29 cellular contexts compared by ENCODE assay signal in the genomic region with DNA sequence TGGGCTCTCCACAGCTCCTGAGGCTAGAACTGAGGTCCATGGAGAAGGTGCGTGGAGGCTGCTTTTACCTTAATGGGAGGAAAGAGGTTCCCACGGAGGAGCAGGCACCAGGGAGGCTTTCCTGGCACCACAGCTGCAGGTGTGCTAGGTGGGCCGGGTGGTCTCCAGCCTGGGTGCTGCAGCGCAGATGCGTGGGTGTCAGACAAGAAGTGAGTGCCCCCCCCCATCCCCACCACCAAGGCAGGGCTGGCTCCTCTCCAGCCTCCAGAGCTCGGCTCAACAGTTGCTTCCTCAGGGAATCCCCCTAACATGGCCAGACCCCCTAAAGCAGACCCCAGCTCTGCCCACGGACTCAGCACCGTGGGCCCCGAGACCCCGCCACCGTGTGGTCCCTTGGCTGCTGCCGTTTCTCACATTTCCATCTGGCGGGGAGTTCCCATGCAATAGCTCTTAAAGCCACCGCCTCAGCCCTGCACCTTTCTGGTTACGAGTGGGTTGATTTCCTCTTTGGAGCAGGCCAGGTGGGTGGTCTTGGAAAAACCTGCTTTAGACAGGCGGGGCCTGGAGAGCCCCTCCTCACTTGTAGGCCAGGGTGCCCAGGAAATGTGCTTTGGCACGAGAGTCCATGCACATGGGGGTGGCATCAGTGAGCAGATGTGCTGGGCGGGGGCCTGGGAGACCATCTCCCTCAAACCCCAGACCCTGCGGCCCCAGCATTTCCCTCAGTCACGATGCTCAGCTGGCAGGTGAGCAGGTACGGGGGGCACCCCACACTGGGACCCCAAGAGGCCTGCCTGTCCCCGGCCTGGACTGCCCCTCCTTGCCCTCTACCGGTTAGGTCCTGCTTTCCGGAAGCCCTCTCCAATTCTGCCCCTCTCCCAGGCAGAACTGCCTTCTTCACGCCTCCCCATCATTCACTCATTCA.
"Had no signal": no experiment of that assay in that cellular context is flagged by ENCODE, and none has a peak within 500 bp of the region (broad histone marks: within the 10 kb centered on the region; RNA-seq: fewer than 3 reads in every experiment).

No MANE protein-coding gene starts in this region.

- H3K27me3 ChIP-seq: ascending aorta, breast epithelium, cardiac muscle cell, colonic mucosa, esophagus squamous epithelium had no signal

- H3K4me1 ChIP-seq: ascending aorta, breast epithelium, colonic mucosa, esophagus squamous epithelium, gastroesophageal sphincter had no signal

- H3K36me3 Mint-ChIP-seq: activated CD4-positive, alpha-beta memory T cell treated with anti-CD3 and anti-CD28 coated beads for 36 hours; activated CD8-positive, alpha-beta memory T cell treated with anti-CD3 and anti-CD28 coated beads, Interleukin-2, amount 10 ng/mL, durations not matched to agents 7 days and 5 days; activated naive CD4-positive, alpha-beta T cell treated with anti-CD3 and anti-CD28 coated beads, Interleukin-2, amount 10 ng/mL, durations not matched to agents 7 days and 5 days; activated naive CD8-positive, alpha-beta T cell treated with anti-CD3 and anti-CD28 coated beads, Interleukin-2, amount 10 ng/mL, durations not matched to agents 7 days and 5 days had no signal

- H3K4me3 Mint-ChIP-seq: activated CD4-positive, alpha-beta memory T cell treated with anti-CD3 and anti-CD28 coated beads for 36 hours; activated CD4-positive, alpha-beta T cell treated with anti-CD3 and anti-CD28 coated beads for 36 hours; activated CD4-positive, alpha-beta T cell treated with anti-CD3 and anti-CD28 coated beads, Interleukin-2, amount 10 ng/mL, durations not matched to agents 24 days and 14 days; activated CD8-positive, alpha-beta memory T cell treated with anti-CD3 and anti-CD28 coated beads, Interleukin-2, amount 10 ng/mL, durations not matched to agents 7 days and 5 days; activated CD8-positive, alpha-beta T cell treated with anti-CD3 and anti-CD28 coated beads, Interleukin-2, amount 10 ng/mL, durations not matched to agents 7 days and 5 days; activated naive CD4-positive, alpha-beta T cell treated with anti-CD3 and anti-CD28 coated beads, Interleukin-2, amount 10 ng/mL, durations not matched to agents 7 days and 5 days; activated naive CD8-positive, alpha-beta T cell treated with anti-CD3 and anti-CD28 coated beads, Interleukin-2, amount 10 ng/mL, durations not matched to agents 7 days and 5 days; activated T-helper 1 cell treated with anti-CD3 and anti-CD28 coated beads, Interleukin-12 subunit alpha, Interleukin-12 subunit beta, Interleukin-2, Interleukin-4 antibody, amounts not matched to agents 30 ng/mL and 10 ng/mL and 1 ng/mL, durations not matched to agents 14 hours and 24 hours and 36 hours; brain had no signal

- ATAC-seq: activated CD4-positive, alpha-beta T cell treated with anti-CD3 and anti-CD28 coated beads for 36 hours; activated CD8-positive, alpha-beta memory T cell treated with anti-CD3 and anti-CD28 coated beads, Interleukin-2, amount 10 ng/mL, durations not matched to agents 7 days and 5 days; activated CD8-positive, alpha-beta T cell treated with anti-CD3 and anti-CD28 coated beads, Interleukin-2, amount 10 ng/mL, durations not matched to agents 7 days and 5 days; activated naive CD4-positive, alpha-beta T cell treated with anti-CD3 and anti-CD28 coated beads, Interleukin-2, amount 50 U/mL, for 72 hours; gastroesophageal sphincter had no signal

- H3K27ac ChIP-seq: ascending aorta, breast epithelium, cardiac muscle cell, colonic mucosa, epithelial cell of prostate, esophagus squamous epithelium, gastroesophageal sphincter had no signal

- H3K9me3 Mint-ChIP-seq: activated CD4-positive, alpha-beta T cell treated with anti-CD3 and anti-CD28 coated beads, Interleukin-2, amount 10 ng/mL, durations not matched to agents 24 days and 14 days; activated naive CD4-positive, alpha-beta T cell treated with anti-CD3 and anti-CD28 coated beads, Interleukin-2, amount 10 ng/mL, durations not matched to agents 7 days and 5 days; activated naive CD8-positive, alpha-beta T cell treated with anti-CD3 and anti-CD28 coated beads, Interleukin-2, amount 10 ng/mL, durations not matched to agents 7 days and 5 days; activated T-helper 1 cell treated with anti-CD3 and anti-CD28 coated beads, Interleukin-12 subunit alpha, Interleukin-12 subunit beta, Interleukin-2, Interleukin-4 antibody, amounts not matched to agents 30 ng/mL and 10 ng/mL and 1 ng/mL, durations not matched to agents 14 hours and 24 hours and 36 hours had no signal

- DNase-seq: activated CD4-positive, alpha-beta memory T cell treated with anti-CD3 and anti-CD28 coated beads for 36 hours; activated CD4-positive, alpha-beta T cell treated with anti-CD3 and anti-CD28 coated beads for 36 hours; activated CD4-positive, alpha-beta T cell treated with anti-CD3 and anti-CD28 coated beads, Interleukin-2, amount 10 ng/mL, durations not matched to agents 24 days and 14 days; activated CD4-positive, CD25-positive, alpha-beta regulatory T cell; activated CD4-positive, CD25-positive, alpha-beta regulatory T cell treated with anti-CD3 and anti-CD28 coated beads, Interleukin-2, amount 50 U/mL, for 72 hours; activated CD8-positive, alpha-beta memory T cell treated with anti-CD3 and anti-CD28 coated beads, Interleukin-2, amount 10 ng/mL, durations not matched to agents 7 days and 5 days; activated CD8-positive, alpha-beta memory T cell treated with anti-CD3 and anti-CD28 coated beads, Interleukin-2, amount 50 U/mL, for 4 hours; activated CD8-positive, alpha-beta T cell treated with anti-CD3 and anti-CD28 coated beads, Interleukin-2, amount 10 ng/mL, durations not matched to agents 7 days and 5 days; activated gamma-delta T cell; activated naive CD4-positive, alpha-beta T cell; activated naive CD4-positive, alpha-beta T cell treated with anti-CD3 and anti-CD28 coated beads, Interleukin-2, amount 10 ng/mL, durations not matched to agents 7 days and 5 days; activated naive CD8-positive, alpha-beta T cell treated with anti-CD3 and anti-CD28 coated beads, Interleukin-2, amount 10 ng/mL, durations not matched to agents 7 days and 5 days; activated T-cell treated with anti-CD3 and anti-CD28 coated beads, Interleukin-2, amount 50 U/mL, for 1 hour; activated T-cell treated with anti-CD3 and anti-CD28 coated beads, Interleukin-2, amount 50 U/mL, for 48 hours; central memory CD4-positive, alpha-beta T cell; cerebellar nuclear complex; colonic mucosa; effector CD8-positive, alpha-beta T cell; esophagus squamous epithelium; foreskin melanocyte; T-helper 2 cell had no signal

- H3K4me3 ChIP-seq: ascending aorta, breast epithelium, cardiac muscle cell, colonic mucosa, esophagus squamous epithelium, gastroesophageal sphincter had no signal

- H3K27ac Mint-ChIP-seq: activated CD4-positive, alpha-beta memory T cell treated with anti-CD3 and anti-CD28 coated beads for 36 hours; activated CD4-positive, alpha-beta T cell treated with anti-CD3 and anti-CD28 coated beads for 36 hours; activated CD4-positive, alpha-beta T cell treated with anti-CD3 and anti-CD28 coated beads, Interleukin-2, amount 10 ng/mL, durations not matched to agents 24 days and 14 days; activated CD8-positive, alpha-beta memory T cell treated with anti-CD3 and anti-CD28 coated beads, Interleukin-2, amount 10 ng/mL, durations not matched to agents 7 days and 5 days; activated CD8-positive, alpha-beta T cell treated with anti-CD3 and anti-CD28 coated beads, Interleukin-2, amount 10 ng/mL, durations not matched to agents 7 days and 5 days; activated naive CD4-positive, alpha-beta T cell treated with anti-CD3 and anti-CD28 coated beads, Interleukin-2, amount 10 ng/mL, durations not matched to agents 7 days and 5 days; activated naive CD4-positive, alpha-beta T cell treated with anti-CD3 and anti-CD28 coated beads, Interleukin-2, amount 50 U/mL, for 72 hours; activated naive CD8-positive, alpha-beta T cell treated with anti-CD3 and anti-CD28 coated beads, Interleukin-2, amount 10 ng/mL, durations not matched to agents 7 days and 5 days; activated T-helper 1 cell treated with anti-CD3 and anti-CD28 coated beads, Interleukin-12 subunit alpha, Interleukin-12 subunit beta, Interleukin-2, Interleukin-4 antibody, amounts not matched to agents 30 ng/mL and 10 ng/mL and 1 ng/mL, durations not matched to agents 14 hours and 24 hours and 36 hours had no signal

- H3K27me3 Mint-ChIP-seq: activated CD4-positive, alpha-beta memory T cell treated with anti-CD3 and anti-CD28 coated beads for 36 hours; activated CD4-positive, alpha-beta T cell treated with anti-CD3 and anti-CD28 coated beads for 36 hours; activated CD4-positive, alpha-beta T cell treated with anti-CD3 and anti-CD28 coated beads, Interleukin-2, amount 10 ng/mL, durations not matched to agents 24 days and 14 days; activated naive CD4-positive, alpha-beta T cell treated with anti-CD3 and anti-CD28 coated beads, Interleukin-2, amount 10 ng/mL, durations not matched to agents 7 days and 5 days; brain had no signal

- H3K4me1 Mint-ChIP-seq: activated CD4-positive, alpha-beta T cell treated with anti-CD3 and anti-CD28 coated beads for 36 hours; activated CD4-positive, alpha-beta T cell treated with anti-CD3 and anti-CD28 coated beads, Interleukin-2, amount 10 ng/mL, durations not matched to agents 24 days and 14 days; activated CD8-positive, alpha-beta memory T cell treated with anti-CD3 and anti-CD28 coated beads, Interleukin-2, amount 10 ng/mL, durations not matched to agents 7 days and 5 days; activated naive CD4-positive, alpha-beta T cell treated with anti-CD3 and anti-CD28 coated beads, Interleukin-2, amount 10 ng/mL, durations not matched to agents 7 days and 5 days; activated naive CD8-positive, alpha-beta T cell treated with anti-CD3 and anti-CD28 coated beads, Interleukin-2, amount 10 ng/mL, durations not matched to agents 7 days and 5 days had no signal

- H3K36me3 ChIP-seq: ascending aorta, breast epithelium, cardiac muscle cell, colonic mucosa, gastroesophageal sphincter had no signal

- H3K9me3 ChIP-seq: breast epithelium, colonic mucosa had no signal
